Comparison of ENCODE assay signal across 19 cellular contexts in genomic region chr15:29914441-29915053, GRCh38.
DNase-seq lines count a peak whose midpoint lies in the region; ATAC-seq lines count a peak whose summit lies in the region.
"Had no signal": no experiment of that assay in that cellular context is flagged by ENCODE, and none has a peak within 500 bp of the region (broad histone marks: within the 10 kb centered on the region; RNA-seq: fewer than 3 reads in every experiment).

No MANE protein-coding gene starts in this region.

- no peak overlapping the region for H3K14ac ChIP-seq in neuronal stem cell (ENCODE audit: low read length)

- H3K9me3 ChIP-seq in ectodermal cell (ENCODE audit: control insufficient read depth, low read length) (no peaks in the 10 kb centered on the region), neuronal stem cell (replicated peaks in 1 of 2; ENCODE audit: control insufficient read depth in 2 of 2, insufficient read depth in 1 of 2, low read depth in 1 of 2, low read length in 2 of 2) (peaks cover 0 to 2% of the 10 kb centered on the region in 2 donors)
- H3K9me3 ChIP-seq: upper lobe of right lung had no signal

- H3K23ac ChIP-seq in neuronal stem cell (ENCODE audit: low read depth, low read length, poor library complexity), result peak overlapping the region; percentile 29

- no peak overlapping the region for H2AFZ ChIP-seq in neuronal stem cell (ENCODE audit: low read length)

- H3K18ac ChIP-seq in neuronal stem cell (ENCODE audit: low read length), result no peak overlapping the region

- H3K4me3 Mint-ChIP-seq in activated T-helper 2 cell treated with anti-CD3 and anti-CD28 coated beads, Interferon-gamma antibody, Interleukin-2, Interleukin-4, amounts not matched to agents 10 μg/mL and 5 μg/mL and 100 μg/mL, durations not matched to agents 14 hours and 24 hours and 36 hours (ENCODE audit: low read depth), result no peak overlapping the region
- H3K4me3 Mint-ChIP-seq: activated CD4-positive, alpha-beta T cell treated with anti-CD3 and anti-CD28 coated beads for 36 hours; CD4-positive, CD25-positive, alpha-beta regulatory T cell; natural killer cell treated with Interleukin-12 subunit alpha and Interleukin-12 subunit beta and Interleukin-15 and Interleukin-18, amount 100 ng/mL, for 72 hours; stimulated activated naive CD8-positive, alpha-beta T cell treated with anti-CD3 and anti-CD28 coated beads, Interleukin-15, Interleukin-2, amounts not matched to agents 100 ng/mL and 50 ng/mL, for 24 hours had no signal

- H3K9me3 Mint-ChIP-seq in activated T-helper 2 cell treated with anti-CD3 and anti-CD28 coated beads, Interferon-gamma antibody, Interleukin-2, Interleukin-4, amounts not matched to agents 10 μg/mL and 5 μg/mL and 100 μg/mL, durations not matched to agents 14 hours and 24 hours and 36 hours, result peaks cover 10% of the 10 kb centered on the region

- H2BK15ac ChIP-seq in neuronal stem cell (ENCODE audit: low read length), result no peak overlapping the region

- peaks cover 9% of the 10 kb centered on the region for H3K4me1 ChIP-seq in ectodermal cell (ENCODE audit: control insufficient read depth, insufficient read depth, low read length)
- H3K4me1 ChIP-seq in neuronal stem cell (ENCODE audit: control insufficient read depth in 2 of 2, insufficient read depth in 1 of 2, low read depth in 1 of 2, low read length in 2 of 2), result peaks cover 0 to 7% of the 10 kb centered on the region in 2 donors

- ATAC-seq in GM21619 (IDR thresholded peaks at IDR 0.05; ENCODE audit: unreplicated experiment), result no peak
- no peak for ATAC-seq in HG02763 (IDR thresholded peaks at IDR 0.05; ENCODE audit: unreplicated experiment)
- ATAC-seq in HG03457 (IDR thresholded peaks at IDR 0.05; ENCODE audit: unreplicated experiment), result no peak
- ATAC-seq: activated CD4-positive, alpha-beta T cell treated with anti-CD3 and anti-CD28 coated beads for 36 hours; upper lobe of right lung had no signal

- H3K27ac ChIP-seq in ectodermal cell (ENCODE audit: insufficient read depth, low read depth, low read length, poor library complexity, severe bottlenecking) (peak overlapping the region; percentile 36), neuronal stem cell (replicated peaks; ENCODE audit: low read length) (no peak overlapping the region)
- H3K27ac ChIP-seq: upper lobe of right lung had no signal

- H3K27me3 ChIP-seq in ectodermal cell (ENCODE audit: control insufficient read depth, insufficient read depth, low read length, poor library complexity, severe bottlenecking) (no peaks in the 10 kb centered on the region), neuronal stem cell (ENCODE audit: control insufficient read depth in 3 of 3, insufficient read depth in 3 of 3, low read depth in 1 of 3, low read length in 3 of 3) (peaks cover 0 to 9% (median 2%) of the 10 kb centered on the region in 3 experiments)
- H3K27me3 ChIP-seq: upper lobe of right lung had no signal

- no peaks in the 10 kb centered on the region for H3K36me3 Mint-ChIP-seq in activated T-helper 2 cell treated with anti-CD3 and anti-CD28 coated beads, Interferon-gamma antibody, Interleukin-2, Interleukin-4, amounts not matched to agents 10 μg/mL and 5 μg/mL and 100 μg/mL, durations not matched to agents 14 hours and 24 hours and 36 hours (ENCODE audit: low read depth)
- H3K36me3 Mint-ChIP-seq: CD4-positive, CD25-positive, alpha-beta regulatory T cell had no signal

- no peak overlapping the region for H3K4ac ChIP-seq in neuronal stem cell (ENCODE audit: low read length)

- DNase-seq in DMS 273 treated with DMSO at 0.1 percent for 48 hours (lab: John Stamatoyannopoulos, UW) (peak; percentile 47), NCI-H524 treated with DMSO at 0.1 percent for 48 hours (lab: John Stamatoyannopoulos, UW) (peak; percentile 99), neuronal stem cell (ENCODE audit: low spot score) (no peak)
- DNase-seq in activated T-helper 2 cell treated with anti-CD3 and anti-CD28 coated beads, Interferon-gamma antibody, Interleukin-2, Interleukin-4, amounts not matched to agents 10 μg/mL and 5 μg/mL and 100 μg/mL, durations not matched to agents 14 hours and 24 hours and 36 hours (ENCODE audit: low spot score), result no peak
- DNase-seq: activated CD4-positive, alpha-beta T cell treated with anti-CD3 and anti-CD28 coated beads for 36 hours; activated CD8-positive, alpha-beta memory T cell treated with anti-CD3 and anti-CD28 coated beads, Interleukin-2, amount 50 U/mL, for 48 hours; activated naive CD4-positive, alpha-beta T cell; aorta; CD4-positive, CD25-positive, alpha-beta regulatory T cell; NCI-H146; NCI-H748 treated with DMSO at 0.1 percent for 48 hours; T1000; upper lobe of right lung had no signal

- H4K91ac ChIP-seq in neuronal stem cell (ENCODE audit: low read depth, low read length, poor library complexity), result no peak overlapping the region

- H2BK120ac ChIP-seq in neuronal stem cell (ENCODE audit: low read depth, low read length), result no peak overlapping the region

- H3K4me3 ChIP-seq in ectodermal cell (ENCODE audit: insufficient read depth, low read depth, low read length) (no peak overlapping the region), neuronal stem cell (ENCODE audit: low read length in 2 of 2) (peak overlapping the region in 1 of 2 donors; percentile 67)
- H3K4me3 ChIP-seq: upper lobe of right lung had no signal

- intact Hi-C loops in activated T-helper 2 cell treated with anti-CD3 and anti-CD28 coated beads, Interferon-gamma antibody, Interleukin-2, Interleukin-4, amounts not matched to agents 10 μg/mL and 5 μg/mL and 100 μg/mL, durations not matched to agents 14 hours and 24 hours and 36 hours (cut with micrococcal nuclease), result no loop called here

- H3K4me2 ChIP-seq in neuronal stem cell (ENCODE audit: insufficient read depth, low read length, poor library complexity, severe bottlenecking), result no peak overlapping the region

- no peak overlapping the region for H2AK5ac ChIP-seq in neuronal stem cell (ENCODE audit: low read depth, low read length)

- H2BK5ac ChIP-seq in neuronal stem cell (ENCODE audit: low read length), result no peak overlapping the region

- H2BK12ac ChIP-seq in neuronal stem cell (ENCODE audit: low read length), result no peak overlapping the region

- no peak overlapping the region for H3K27ac Mint-ChIP-seq in activated T-helper 2 cell treated with anti-CD3 and anti-CD28 coated beads, Interferon-gamma antibody, Interleukin-2, Interleukin-4, amounts not matched to agents 10 μg/mL and 5 μg/mL and 100 μg/mL, durations not matched to agents 14 hours and 24 hours and 36 hours
- H3K27ac Mint-ChIP-seq: activated CD4-positive, alpha-beta T cell treated with anti-CD3 and anti-CD28 coated beads for 36 hours; CD4-positive, CD25-positive, alpha-beta regulatory T cell; natural killer cell treated with Interleukin-12 subunit alpha and Interleukin-12 subunit beta and Interleukin-15 and Interleukin-18, amount 100 ng/mL, for 72 hours; stimulated activated naive CD8-positive, alpha-beta T cell treated with anti-CD3 and anti-CD28 coated beads, Interleukin-15, Interleukin-2, amounts not matched to agents 100 ng/mL and 50 ng/mL, for 24 hours had no signal

- H4K8ac ChIP-seq in neuronal stem cell (ENCODE audit: low read depth, low read length), result no peak overlapping the region

- H3K36me3 ChIP-seq in ectodermal cell (ENCODE audit: control insufficient read depth, insufficient read depth, low read length) (no peaks in the 10 kb centered on the region), neuronal stem cell (replicated peaks in 1 of 2; ENCODE audit: control insufficient read depth in 2 of 2, insufficient read depth in 2 of 2, low read length in 2 of 2) (no peaks in the 10 kb centered on the region)
- H3K36me3 ChIP-seq: upper lobe of right lung had no signal

- 75 to 80% methylated on average over 8 of the region's 8 CpGs for WGBS in ectodermal cell, 2 experiments
- no CpG with 5 or more reads among the region's 8 CpGs for WGBS in neuronal stem cell (ENCODE audit: extremely low coverage in 2 of 2, insufficient read length in 2 of 2, insufficient replicate concordance in 1 of 2), 2 donors

- no peak overlapping the region for H3K9ac ChIP-seq in neuronal stem cell (ENCODE audit: low read depth, low read length, poor library complexity)

- peaks cover 2% of the 10 kb centered on the region for H3K27me3 Mint-ChIP-seq in activated T-helper 2 cell treated with anti-CD3 and anti-CD28 coated beads, Interferon-gamma antibody, Interleukin-2, Interleukin-4, amounts not matched to agents 10 μg/mL and 5 μg/mL and 100 μg/mL, durations not matched to agents 14 hours and 24 hours and 36 hours (ENCODE audit: low read depth)

- H3K4me1 Mint-ChIP-seq in activated T-helper 2 cell treated with anti-CD3 and anti-CD28 coated beads, Interferon-gamma antibody, Interleukin-2, Interleukin-4, amounts not matched to agents 10 μg/mL and 5 μg/mL and 100 μg/mL, durations not matched to agents 14 hours and 24 hours and 36 hours (ENCODE audit: low read depth), result no peaks in the 10 kb centered on the region
- H3K4me1 Mint-ChIP-seq: activated CD4-positive, alpha-beta T cell treated with anti-CD3 and anti-CD28 coated beads for 36 hours; CD4-positive, CD25-positive, alpha-beta regulatory T cell had no signal

- H3K79me1 ChIP-seq in neuronal stem cell (ENCODE audit: low read depth, low read length), result no peaks in the 10 kb centered on the region

Comparison
In these comparisons a context has a peak if more than half of its experiments do, and no peak if none do; other contexts are left out.
1. DNase-seq: peak in DMS 273 treated with DMSO at 0.1 percent for 48 hours (single experiment) and NCI-H524 treated with DMSO at 0.1 percent for 48 hours (single experiment); none in neuronal stem cell (single experiment) and activated T-helper 2 cell treated with anti-CD3 and anti-CD28 coated beads, Interferon-gamma antibody, Interleukin-2, Interleukin-4, amounts not matched to agents 10 μg/mL and 5 μg/mL and 100 μg/mL, durations not matched to agents 14 hours and 24 hours and 36 hours (single experiment).